In the genomic region with DNA sequence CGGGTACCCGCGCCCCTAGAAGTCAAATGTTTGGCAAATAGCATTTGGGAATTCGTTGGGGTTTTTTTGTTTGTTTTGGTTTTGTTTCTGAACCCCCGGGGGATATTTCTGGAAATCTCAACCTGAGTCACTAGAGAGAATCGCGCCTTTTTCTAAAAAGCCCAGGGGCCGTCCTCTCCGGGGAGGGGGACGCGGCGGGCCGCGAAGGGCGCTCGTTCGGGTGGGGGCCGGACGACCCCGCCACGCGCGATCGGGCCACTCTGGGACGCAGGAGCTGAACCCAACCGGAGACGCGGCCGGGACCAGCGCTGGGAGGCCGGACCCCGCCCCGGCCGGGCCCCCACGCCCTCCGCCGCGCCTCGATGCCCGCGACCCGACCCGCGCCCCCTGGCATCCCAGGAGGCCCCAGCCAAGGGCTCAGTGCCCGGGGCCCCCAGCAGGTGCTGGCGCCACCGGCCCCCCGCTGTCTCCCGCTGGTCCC, we compare ENCODE assay signal across 1 cellular context.
TF ChIP-seq lines count a peak whose summit lies in the region.

No MANE protein-coding gene starts in this region.

TF ChIP-seq in liver, 16 proteins besides CTCF, POLR2A, EP300 and RAD21 (continued from another document):
- TF ChIP-seq, protein P1, sequence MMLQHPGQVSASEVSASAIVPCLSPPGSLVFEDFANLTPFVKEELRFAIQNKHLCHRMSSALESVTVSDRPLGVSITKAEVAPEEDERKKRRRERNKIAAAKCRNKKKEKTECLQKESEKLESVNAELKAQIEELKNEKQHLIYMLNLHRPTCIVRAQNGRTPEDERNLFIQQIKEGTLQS (IDR thresholded peaks at IDR 0.05), result no peak
- no peak for TF ChIP-seq YY1 (IDR thresholded peaks at IDR 0.05)
- TF ChIP-seq HNF4G (IDR thresholded peaks at IDR 0.05), result no peak
- no peak for TF ChIP-seq EGR1 (IDR thresholded peaks at IDR 0.05; ENCODE audit: low read depth in 2 of 2)
TF ChIP-seq in liver: peak in this region for 0.
